ENCODE assay signal across 23 cellular contexts in the genomic region with DNA sequence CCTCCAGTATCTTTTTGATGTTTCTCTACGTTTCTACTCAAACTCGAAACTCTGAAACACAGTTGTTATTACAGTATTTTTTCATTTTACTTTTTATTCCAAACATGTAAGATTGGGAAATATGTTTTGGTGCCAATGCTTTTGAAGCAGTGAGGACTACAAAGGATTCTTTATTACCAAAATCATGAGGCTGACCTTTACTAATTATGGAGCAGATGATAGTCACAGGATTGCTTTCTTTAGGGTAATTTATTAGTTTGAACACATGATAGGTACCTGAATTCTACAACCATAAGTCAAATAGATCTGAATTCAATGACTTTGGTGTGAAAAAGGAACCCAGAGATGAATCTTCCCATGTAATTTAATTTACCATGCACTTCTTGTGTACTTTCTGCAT.
"Had no signal": no experiment of that assay in that cellular context is flagged by ENCODE, and none has a peak within 500 bp of the region (broad histone marks: within the 10 kb centered on the region; RNA-seq: fewer than 3 reads in every experiment).

No MANE protein-coding gene starts in this region.

- H3K9me3 ChIP-seq: colonic mucosa, esophagus squamous epithelium, gastrocnemius medialis had no signal

- DNase-seq: colonic mucosa; cortex of kidney; dermis blood vessel endothelial cell; dorsolateral prefrontal cortex; effector CD4-positive, alpha-beta T cell; effector CD8-positive, alpha-beta T cell; effector memory CD4-positive, alpha-beta T cell; effector memory CD8-positive, alpha-beta T cell; endodermal cell; erythroblast; esophagus squamous epithelium; foreskin fibroblast; foreskin keratinocyte; gastrocnemius medialis; glutamatergic neuron; head of caudate nucleus; heart left ventricle; heart right ventricle had no signal

- H3K36me3 ChIP-seq: colonic mucosa, esophagus muscularis mucosa, esophagus squamous epithelium, gastrocnemius medialis, gastroesophageal sphincter, heart left ventricle, heart right ventricle had no signal

- H3K4me3 ChIP-seq: colonic mucosa, coronary artery, dorsolateral prefrontal cortex, esophagus muscularis mucosa, esophagus squamous epithelium, gastrocnemius medialis, gastroesophageal sphincter, heart left ventricle, heart right ventricle had no signal

- H3K27me3 ChIP-seq: colonic mucosa, dorsolateral prefrontal cortex, esophagus muscularis mucosa, esophagus squamous epithelium, foreskin keratinocyte, gastrocnemius medialis, gastroesophageal sphincter, heart left ventricle, heart right ventricle had no signal

- ATAC-seq: effector memory CD8-positive, alpha-beta T cell; esophagus mucosa; foreskin keratinocyte; gastrocnemius medialis; gastroesophageal sphincter; heart left ventricle; heart right ventricle had no signal

- H3K27ac ChIP-seq: colonic mucosa, coronary artery, dorsolateral prefrontal cortex, epithelial cell of prostate, esophagus muscularis mucosa, esophagus squamous epithelium, foreskin keratinocyte, gastrocnemius medialis, gastroesophageal sphincter, heart left ventricle, heart right ventricle had no signal

- H3K4me1 ChIP-seq: colonic mucosa, esophagus muscularis mucosa, esophagus squamous epithelium, foreskin keratinocyte, gastrocnemius medialis, gastroesophageal sphincter, heart left ventricle, heart right ventricle had no signal
